Comparison of ENCODE assay signal across 12 cellular contexts in the genomic region with DNA sequence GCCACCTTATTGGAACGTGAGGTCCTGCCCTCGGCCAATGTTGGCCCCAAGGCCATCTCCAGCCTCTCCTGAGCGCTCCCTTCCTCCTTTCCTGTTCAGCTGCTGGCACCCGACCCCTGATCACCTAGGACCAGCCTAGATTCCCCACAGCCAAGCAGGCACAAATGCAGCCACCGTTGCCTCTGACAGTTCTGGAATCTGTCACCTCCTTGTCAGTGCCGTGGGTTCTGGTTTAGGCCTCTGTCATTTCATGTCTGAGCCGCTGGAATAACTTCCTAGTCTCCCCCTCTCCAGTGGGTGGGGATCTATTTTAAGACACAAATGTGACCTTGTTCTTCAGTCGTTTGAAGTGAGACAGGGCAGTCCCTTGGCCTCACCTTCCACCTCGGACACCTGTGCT. TPM values are rescaled to one million over a fixed set of nuclear protein-coding genes. Genes with fewer than 3 reads are reported as not detected.
"Had no signal": no experiment of that assay in that cellular context is flagged by ENCODE, and none has a peak within 500 bp of the region (broad histone marks: within the 10 kb centered on the region; RNA-seq: fewer than 3 reads in every experiment).

No MANE protein-coding gene starts in this region.

- H3K4me1 Mint-ChIP-seq: activated CD4-positive, alpha-beta memory T cell treated with anti-CD3 and anti-CD28 coated beads, Interleukin-2, amount 10 ng/mL, durations not matched to agents 7 days and 5 days; activated T-helper 17 cell treated with anti-CD3 and anti-CD28 coated beads, Interleukin-2, amount 50 U/mL, for 72 hours; memory B cell had no signal

- H3K9me3 ChIP-seq: tibial nerve had no signal

- H3K27me3 ChIP-seq: tibial nerve had no signal

- H3K27me3 Mint-ChIP-seq: activated CD4-positive, alpha-beta memory T cell treated with anti-CD3 and anti-CD28 coated beads, Interleukin-2, amount 10 ng/mL, durations not matched to agents 7 days and 5 days; activated T-helper 17 cell treated with anti-CD3 and anti-CD28 coated beads, Interleukin-2, amount 50 U/mL, for 72 hours; stimulated activated naive B cell treated with anti-CD40 and anti-IgM and Interleukin-4, amounts not matched to agents 10 μg/mL and 1 μg/mL and 100 μg/mL, for 72 hours had no signal

- H3K9me3 Mint-ChIP-seq: activated CD4-positive, alpha-beta memory T cell treated with anti-CD3 and anti-CD28 coated beads, Interleukin-2, amount 10 ng/mL, durations not matched to agents 7 days and 5 days; activated naive CD4-positive, alpha-beta T cell treated with anti-CD3 and anti-CD28 coated beads for 36 hours; activated T-helper 17 cell treated with anti-CD3 and anti-CD28 coated beads, Interleukin-2, amount 50 U/mL, for 72 hours; memory B cell; stimulated activated naive B cell treated with anti-CD40 and anti-IgM and Interleukin-4, amounts not matched to agents 10 μg/mL and 1 μg/mL and 100 μg/mL, for 72 hours had no signal

- H3K4me3 Mint-ChIP-seq: activated CD4-positive, alpha-beta memory T cell treated with anti-CD3 and anti-CD28 coated beads, Interleukin-2, amount 10 ng/mL, durations not matched to agents 7 days and 5 days; activated naive CD4-positive, alpha-beta T cell treated with anti-CD3 and anti-CD28 coated beads for 36 hours; activated T-helper 17 cell treated with anti-CD3 and anti-CD28 coated beads, Interleukin-2, amount 50 U/mL, for 72 hours; memory B cell; stimulated activated naive B cell treated with anti-CD40 and anti-IgM and Interleukin-4, amounts not matched to agents 10 μg/mL and 1 μg/mL and 100 μg/mL, for 72 hours had no signal

- DNase-seq: activated CD4-positive, alpha-beta memory T cell treated with anti-CD3 and anti-CD28 coated beads, Interleukin-2, amount 10 ng/mL, durations not matched to agents 7 days and 5 days; activated CD8-positive, alpha-beta memory T cell treated with anti-CD3 and anti-CD28 coated beads, Interleukin-2, amount 50 U/mL, for 48 hours; activated naive CD4-positive, alpha-beta T cell treated with anti-CD3 and anti-CD28 coated beads for 36 hours; central memory CD4-positive, alpha-beta T cell; effector memory CD4-positive, alpha-beta T cell; left colon; stimulated activated naive B cell treated with anti-CD40 and anti-IgM and Interleukin-4, amounts not matched to agents 10 μg/mL and 1 μg/mL and 100 μg/mL, for 72 hours had no signal

- H3K36me3 Mint-ChIP-seq: memory B cell had no signal

- H3K4me3 ChIP-seq: coronary artery, tibial nerve had no signal

- H3K27ac Mint-ChIP-seq: activated CD4-positive, alpha-beta memory T cell treated with anti-CD3 and anti-CD28 coated beads, Interleukin-2, amount 10 ng/mL, durations not matched to agents 7 days and 5 days; activated naive CD4-positive, alpha-beta T cell treated with anti-CD3 and anti-CD28 coated beads for 36 hours; activated T-helper 17 cell treated with anti-CD3 and anti-CD28 coated beads, Interleukin-2, amount 50 U/mL, for 72 hours; memory B cell had no signal

- H3K27ac ChIP-seq: coronary artery, VCaP had no signal

- ATAC-seq: activated T-helper 17 cell treated with anti-CD3 and anti-CD28 coated beads, Interleukin-2, amount 50 U/mL, for 72 hours; left colon; stimulated activated naive B cell treated with anti-CD40 and anti-IgM and Interleukin-4, amounts not matched to agents 10 μg/mL and 1 μg/mL and 100 μg/mL, for 72 hours had no signal

RNA-seq across cellular contexts. Expression of a gene that starts 55.7 kb away (rescaled TPM):
- total RNA-seq: activated CD4-positive, alpha-beta memory T cell treated with anti-CD3 and anti-CD28 coated beads, Interleukin-2, amount 10 ng/mL, durations not matched to agents 7 days and 5 days; activated T-helper 17 cell treated with anti-CD3 and anti-CD28 coated beads, Interleukin-2, amount 50 U/mL, for 72 hours had no signal
